8 cellular contexts compared by ENCODE assay signal in the genomic region with DNA sequence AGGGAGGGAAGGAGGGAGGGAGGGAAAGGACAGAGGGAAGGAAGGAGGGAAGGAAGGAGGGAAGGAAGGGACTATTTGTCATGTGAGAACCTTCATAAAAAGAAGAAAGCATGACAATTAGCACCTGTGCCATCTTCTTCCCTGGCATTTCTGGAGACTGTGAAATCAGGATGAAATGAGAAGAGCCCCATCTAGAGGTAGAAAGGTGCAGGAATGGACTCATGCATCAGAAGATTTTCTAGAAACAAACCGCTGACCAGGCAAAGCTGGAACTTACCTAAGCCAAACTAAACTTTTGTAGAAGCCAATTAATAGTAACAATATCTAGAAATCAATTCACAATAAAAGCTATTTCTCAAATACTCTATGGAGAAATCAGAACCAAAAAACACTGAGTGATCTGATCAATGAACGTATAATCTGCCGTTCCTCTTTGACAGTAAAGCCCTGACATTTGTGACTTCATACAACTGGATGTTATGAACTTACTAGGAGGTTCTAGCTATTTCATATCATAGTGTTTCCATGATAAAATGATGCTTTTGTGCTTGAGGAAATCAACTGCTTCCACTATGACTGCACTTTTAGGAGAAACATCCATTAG. TPM values are rescaled to one million over a fixed set of nuclear protein-coding genes. Genes with fewer than 3 reads are reported as not detected.
A peak's percentile ranks its signal among the peaks of the same experiment; 100 is the strongest.
DNase-seq lines count a peak whose midpoint lies in the region; ATAC-seq and TF ChIP-seq lines count a peak whose summit lies in the region.

No MANE protein-coding gene starts in this region.

- no peak overlapping the region for H3K27ac ChIP-seq in gastrocnemius medialis

- intact Hi-C loops in Right ventricle myocardium inferior (cut with DNase I) (loop anchor here (1.0 to 10.0 kb wide), 3 partner anchors 119 to 477 kb away; a partner anchor contains a TSS), cardiac septum (cut with DNase I) (loop anchor here (2.0 to 10.0 kb wide), 3 partner anchors 123 to 477 kb away; no protein-coding TSS in a partner anchor), left cardiac atrium (cut with DNase I) (loop anchor here (2.0 to 10.0 kb wide), 6 partner anchors 93 to 475 kb away; no protein-coding TSS in a partner anchor), gastrocnemius medialis (cut with DNase I; ENCODE audit: low total_unique reads) (loop anchor here (1.0 to 10.0 kb wide), 3 partner anchors 120 to 477 kb away; no protein-coding TSS in a partner anchor)

- no peak for TF ChIP-seq POLR2A in gastrocnemius medialis (IDR thresholded peaks at IDR 0.05)

- ATAC-seq in Right ventricle myocardium inferior (peak; percentile 35), left cardiac atrium (peak; percentile 58 to 65), gastrocnemius medialis (peak; percentile 83 to 85), GM18498 (IDR thresholded peaks at IDR 0.05; ENCODE audit: unreplicated experiment) (no peak), HG03460 (IDR thresholded peaks at IDR 0.05; ENCODE audit: unreplicated experiment) (no peak)

- in situ Hi-C loops in gastrocnemius medialis (cut with MboI; ENCODE audit: low sequenced_read_pairs in 4 of 4): loop anchor here (5.0 to 25.0 kb wide), 5 partner anchors 113 to 640 kb away; no protein-coding TSS in a partner anchor

- H3K4me3 ChIP-seq in WI38 (ENCODE audit: low read depth, low read length) (no peak overlapping the region), gastrocnemius medialis (no peak overlapping the region)

- peaks cover 0 to 4% of the 10 kb centered on the region in 2 donors for H3K4me1 ChIP-seq in gastrocnemius medialis

- no peaks in the 10 kb centered on the region for H3K36me3 ChIP-seq in gastrocnemius medialis

- no peaks in the 10 kb centered on the region for H3K27me3 ChIP-seq in gastrocnemius medialis

- TF ChIP-seq CTCF in WI38 (IDR thresholded peaks at IDR 0.05; ENCODE audit: low read depth, low read length): peak; percentile 52
- TF ChIP-seq CTCF in gastrocnemius medialis (IDR thresholded peaks at IDR 0.05 in 4 of 5, conservative IDR thresholded peaks at IDR 0.05 in 1 of 5): peak; percentile 44 to 71 (median 56)

- no peak for DNase-seq in Right ventricle myocardium inferior (ENCODE audit: missing footprints)
- no peak for DNase-seq in cardiac septum (ENCODE audit: low spot score)
- DNase-seq in NCI-H146 (lab: John Stamatoyannopoulos, UW): peak; percentile 68
- DNase-seq in left cardiac atrium: no peak
- no peak for DNase-seq in gastrocnemius medialis

- H3K9me3 ChIP-seq in gastrocnemius medialis: no peaks in the 10 kb centered on the region

RNA-seq across cellular contexts. Expression of a gene that starts 24.4 kb away (rescaled TPM):
- 4.5 TPM for total RNA-seq in Right ventricle myocardium inferior
- total RNA-seq in cardiac septum: 2.3 TPM
- 10 to 100 TPM in 1 of 2 donors, 1 to 10 TPM in 1; 7.4 to 10.1 TPM for total RNA-seq in left cardiac atrium
- total RNA-seq in gastrocnemius medialis: 1 to 10 TPM in 2 of 4 donors, under 1 TPM in 2; 0.47 to 1.7 (median 1.1) TPM

Comparison
In these comparisons a context has a peak if more than half of its experiments do, and no peak if none do; other contexts are left out.
1. ATAC-seq: peak in Right ventricle myocardium inferior (single experiment), left cardiac atrium (2 of 2) and gastrocnemius medialis (2 of 2); none in GM18498 (single experiment) and HG03460 (single experiment).